Comparison of ENCODE assay signal across 8 cellular contexts in genomic region chr20:373171-373890, GRCh38. TPM values are rescaled to one million over a fixed set of nuclear protein-coding genes. Genes with fewer than 3 reads are reported as not detected.
A peak's percentile ranks its signal among the peaks of the same experiment; 100 is the strongest.
DNase-seq lines count a peak whose midpoint lies in the region; ATAC-seq and TF ChIP-seq lines count a peak whose summit lies in the region.

No MANE protein-coding gene starts in this region.

- H3K4me3 ChIP-seq in PC-9: no peak overlapping the region
- H3K4me3 ChIP-seq in epithelial cell of esophagus (ENCODE audit: low read length): no peak overlapping the region

- intact Hi-C loops in PC-9 (cut with micrococcal nuclease; ENCODE audit: unreplicated experiment) (no loop called here), posterior cingulate gyrus (cut with DNase I) (no loop called here)

- TF ChIP-seq CTCF in PC-9 (conservative IDR thresholded peaks at IDR 0.05): no peak
- TF ChIP-seq CTCF in epithelial cell of esophagus (IDR thresholded peaks at IDR 0.05; ENCODE audit: insufficient read depth, low read depth, low read length, missing control alignments): no peak

- peak overlapping the region; percentile 96 for H3K27ac ChIP-seq in PC-9

- H3F3A ChIP-seq in PC-9 (ENCODE audit: insufficient read depth, low read depth): peaks cover 76% of the 10 kb centered on the region

- no peak overlapping the region for H2AFZ ChIP-seq in PC-9

- no peaks in the 10 kb centered on the region for H3K27me3 ChIP-seq in PC-9 (ENCODE audit: insufficient read depth, low read depth)

- CTCF ChIA-PET in PC-9 (lab: Charles Lee): interaction anchor here (0.6 kb wide), 1 partner anchor 819 kb away, joined by 3 read pairs; no protein-coding TSS in a partner anchor

- peaks cover 10% of the 10 kb centered on the region; the same call in 1 of the 2 replicates for H3K79me2 ChIP-seq in PC-9 (ENCODE audit: low read depth)

- BruUV-seq in PC-9 (replicated peaks; lab: Mats Ljungman, UMichigan): no TSS peak

- H3K4me2 ChIP-seq in PC-9: peak overlapping the region; percentile 54

- no peak for ATAC-seq in HG03097 (IDR thresholded peaks at IDR 0.05; ENCODE audit: low FRiP score, unreplicated experiment)

- H3K9me2 ChIP-seq in PC-9 (ENCODE audit: insufficient read depth): no peaks in the 10 kb centered on the region

- POLR2A ChIA-PET in PC-9 (lab: Charles Lee; ENCODE audit: unreplicated experiment): interaction anchor here (0.6 to 0.7 kb wide), 2 partner anchors 59 to 72 kb away, joined by 7 to 10 read pairs; no protein-coding TSS in a partner anchor

- H3K4me1 ChIP-seq in PC-9 (replicated peaks; ENCODE audit: insufficient read depth): peaks cover 98% of the 10 kb centered on the region

- no peaks in the 10 kb centered on the region for H4K20me1 ChIP-seq in PC-9 (ENCODE audit: insufficient read depth)

- DNase-seq in GOT3 (lab: John Stamatoyannopoulos, UW): peak; percentile 32
- DNase-seq in PC-9: peak; percentile 60 to 81
- peak; percentile 89 for DNase-seq in epithelial cell of esophagus (ENCODE audit: low read depth)
- DNase-seq in non-pigmented ciliary epithelial cell (ENCODE audit: low read depth): peak; percentile 49
- no peak for DNase-seq in posterior cingulate gyrus
- no peak for DNase-seq in NCI-H2029 treated with DMSO at 0.1 percent for 48 hours (lab: John Stamatoyannopoulos, UW)
- DNase-seq in NCI-H146 treated with DMSO at 0.1 percent for 48 hours (lab: John Stamatoyannopoulos, UW; ENCODE audit: unreplicated experiment): no peak

- no peaks in the 10 kb centered on the region for H3K9me3 ChIP-seq in PC-9 (ENCODE audit: insufficient read depth, low read depth)

- H3K36me3 ChIP-seq in PC-9 (ENCODE audit: low read depth): no peaks in the 10 kb centered on the region

RNA-seq across cellular contexts. Expression of gene TRIB3, which starts 7.2 kb away (rescaled TPM):
- total RNA-seq in PC-9 (2021): 81.0 and 82.0 TPM in 2 replicates

RNA-seq across cellular contexts. Expression of gene NRSN2, which starts 26.4 kb away (rescaled TPM):
- 15.0 and 16.5 TPM in 2 replicates for total RNA-seq in PC-9 (2021)

RNA-seq across cellular contexts. Expression of gene RBCK1, which starts 34.8 kb away (rescaled TPM):
- 176 and 212 TPM in 2 replicates for total RNA-seq in PC-9 (2021)

RNA-seq across cellular contexts. Expression of gene SOX12, which starts 48.0 kb away (rescaled TPM):
- total RNA-seq in PC-9 (2021): 49.5 and 57.1 TPM in 2 replicates

Comparison
In these comparisons a context has a peak if more than half of its experiments do, and no peak if none do; other contexts are left out.
1. DNase-seq: peak in GOT3 (single experiment), PC-9 (2 of 2), epithelial cell of esophagus (single experiment) and non-pigmented ciliary epithelial cell (single experiment); none in posterior cingulate gyrus (0 of 10), NCI-H2029 treated with DMSO at 0.1 percent for 48 hours (single experiment) and NCI-H146 treated with DMSO at 0.1 percent for 48 hours (single experiment).